Comparison of ENCODE assay signal across 9 cellular contexts in genomic region chr15:48925714-48926223, GRCh38. TPM values are rescaled to one million over a fixed set of nuclear protein-coding genes. Genes with fewer than 3 reads are reported as not detected.
DNase-seq lines count a peak whose midpoint lies in the region; ATAC-seq, FAIRE-seq and TF ChIP-seq lines count a peak whose summit lies in the region.
"Had no signal": no experiment of that assay in that cellular context is flagged by ENCODE, and none has a peak within 500 bp of the region (broad histone marks: within the 10 kb centered on the region; RNA-seq: fewer than 3 reads in every experiment).

No MANE protein-coding gene starts in this region.

- no peaks in the 10 kb centered on the region for H3K9me3 Mint-ChIP-seq in activated CD8-positive, alpha-beta T cell treated with anti-CD3 and anti-CD28 coated beads, Interleukin-2, amount 10 ng/mL, durations not matched to agents 7 days and 5 days (ENCODE audit: insufficient read depth)

- no peaks in the 10 kb centered on the region for H3K27me3 ChIP-seq in BJ (ENCODE audit: control insufficient read depth, insufficient read depth, low read length)
- no peaks in the 10 kb centered on the region for H3K27me3 ChIP-seq in ascending aorta
- no peaks in the 10 kb centered on the region for H3K27me3 ChIP-seq in lower lobe of right lung (ENCODE audit: low read depth)

- POLR2A ChIA-PET in BJ (lab: Charles Lee): no interaction called here
- POLR2A ChIA-PET in activated CD8-positive, alpha-beta T cell treated with anti-CD3 and anti-CD28 coated beads, Interleukin-2, amount 10 ng/mL, durations not matched to agents 7 days and 5 days (lab: Charles Lee): interaction anchor here (1.2 kb wide), 1 partner anchor 47 kb away, joined by 5 read pairs; the partner anchor contains the start of gene EID1

- intact Hi-C loops in ascending aorta (cut with DNase I) (no loop called here), lower lobe of right lung (cut with DNase I) (no loop called here)

- H3K4me1 ChIP-seq in ascending aorta (no peaks in the 10 kb centered on the region), lower lobe of right lung (no peaks in the 10 kb centered on the region)

- FAIRE-seq in HTR-8/SVneo (lab: Jason Lieb, UNC): peak; percentile 91
- FAIRE-seq: frontal cortex had no signal

- peak; percentile 59 for DNase-seq in BJ (ENCODE audit: low read depth)
- peak; percentile 77 for DNase-seq in HTR-8/SVneo (ENCODE audit: insufficient read length, low spot score)
- DNase-seq in activated CD8-positive, alpha-beta T cell treated with anti-CD3 and anti-CD28 coated beads, Interleukin-2, amount 10 ng/mL, durations not matched to agents 7 days and 5 days: no peak
- DNase-seq in iPS-NIHi7 (ENCODE audit: extremely low spot score): peak; percentile 16
- DNase-seq in ascending aorta (ENCODE audit: low spot score in 2 of 2): no peak
- DNase-seq in NCI-H526 (lab: John Stamatoyannopoulos, UW): no peak
- DNase-seq in lower lobe of right lung: no peak

- peak overlapping the region in 1 of 2 donors; percentile 29 for H3K27ac ChIP-seq in ascending aorta
- H3K27ac ChIP-seq in lower lobe of right lung: no peak overlapping the region

- H3K4me3 ChIP-seq in BJ (ENCODE audit: low read depth, low read length): no peak overlapping the region
- H3K4me3 ChIP-seq in ascending aorta: no peak overlapping the region
- no peak overlapping the region for H3K4me3 ChIP-seq in lower lobe of right lung

- peaks cover 32% of the 10 kb centered on the region for H3K4me1 Mint-ChIP-seq in activated CD8-positive, alpha-beta T cell treated with anti-CD3 and anti-CD28 coated beads, Interleukin-2, amount 10 ng/mL, durations not matched to agents 7 days and 5 days (ENCODE audit: low read depth)

- CTCF ChIA-PET in BJ (lab: Yijun Ruan, JAX): interaction anchor here (1.7 kb wide), 1 partner anchor 11 kb away, joined by 5 read pairs; no protein-coding TSS in a partner anchor
- CTCF ChIA-PET in activated CD8-positive, alpha-beta T cell treated with anti-CD3 and anti-CD28 coated beads, Interleukin-2, amount 10 ng/mL, durations not matched to agents 7 days and 5 days (lab: Charles Lee): interaction anchor here (1.0 to 2.1 kb wide), 4 partner anchors 34 to 64 kb away, joined by 3 to 10 read pairs (median 4); no protein-coding TSS in a partner anchor

- no peak overlapping the region for H3K27ac Mint-ChIP-seq in activated CD8-positive, alpha-beta T cell treated with anti-CD3 and anti-CD28 coated beads, Interleukin-2, amount 10 ng/mL, durations not matched to agents 7 days and 5 days

- no peaks in the 10 kb centered on the region for H3K27me3 Mint-ChIP-seq in activated CD8-positive, alpha-beta T cell treated with anti-CD3 and anti-CD28 coated beads, Interleukin-2, amount 10 ng/mL, durations not matched to agents 7 days and 5 days (ENCODE audit: low read depth)

- H3K36me3 Mint-ChIP-seq in activated CD8-positive, alpha-beta T cell treated with anti-CD3 and anti-CD28 coated beads, Interleukin-2, amount 10 ng/mL, durations not matched to agents 7 days and 5 days (ENCODE audit: low read depth): no peaks in the 10 kb centered on the region

- H3K4me3 Mint-ChIP-seq in activated CD8-positive, alpha-beta T cell treated with anti-CD3 and anti-CD28 coated beads, Interleukin-2, amount 10 ng/mL, durations not matched to agents 7 days and 5 days: no peak overlapping the region

- TF ChIP-seq CTCF in BJ (IDR thresholded peaks at IDR 0.05; ENCODE audit: insufficient read depth, low read depth, low read length) (no peak), ascending aorta (IDR thresholded peaks at IDR 0.05) (no peak), lower lobe of right lung (IDR thresholded peaks at IDR 0.05) (no peak)

- H3K36me3 ChIP-seq in BJ (ENCODE audit: control insufficient read depth, insufficient read depth, low read length): no peaks in the 10 kb centered on the region
- no peaks in the 10 kb centered on the region for H3K36me3 ChIP-seq in ascending aorta
- H3K36me3 ChIP-seq in lower lobe of right lung: no peaks in the 10 kb centered on the region

- H3K9me3 ChIP-seq in ascending aorta (no peaks in the 10 kb centered on the region), lower lobe of right lung (no peaks in the 10 kb centered on the region)

- peak; percentile 67 for ATAC-seq in activated CD8-positive, alpha-beta T cell treated with anti-CD3 and anti-CD28 coated beads, Interleukin-2, amount 10 ng/mL, durations not matched to agents 7 days and 5 days
- ATAC-seq in HG02642 (IDR thresholded peaks at IDR 0.05; ENCODE audit: poor library complexity, unreplicated experiment): no peak
- ATAC-seq in lower lobe of right lung: no peak

RNA-seq across cellular contexts. Expression of gene SHC4, which starts 38.0 kb away (rescaled TPM):
- polyA plus RNA-seq in BJ (2011; rRNA removed): 0.74 and 0.86 TPM in 2 replicates
- 0.77 and 1.2 TPM in 2 replicates for polyA minus RNA-seq in BJ (2011; rRNA and poly(A)+ RNA removed)
- under 1 TPM; 0.65 to 0.66 TPM for total RNA-seq in activated CD8-positive, alpha-beta T cell treated with anti-CD3 and anti-CD28 coated beads, Interleukin-2, amount 10 ng/mL, durations not matched to agents 7 days and 5 days
- total RNA-seq in ascending aorta (7.2 TPM), lower lobe of right lung (0.68 TPM)

RNA-seq across cellular contexts. Expression of gene EID1, which starts 47.8 kb away (rescaled TPM):
- polyA plus RNA-seq in BJ (2011; rRNA removed): 165 and 238 TPM in 2 replicates
- polyA minus RNA-seq in BJ (2011; rRNA and poly(A)+ RNA removed): 33.3 and 42.0 TPM in 2 replicates
- total RNA-seq in activated CD8-positive, alpha-beta T cell treated with anti-CD3 and anti-CD28 coated beads, Interleukin-2, amount 10 ng/mL, durations not matched to agents 7 days and 5 days: 10 to 100 TPM; 85.3 to 89.5 TPM
- total RNA-seq in ascending aorta: 247 TPM
- total RNA-seq in lower lobe of right lung: 84.0 TPM

Comparison
In these comparisons a context has a peak if more than half of its experiments do, and no peak if none do; other contexts are left out.
1. DNase-seq: peak in BJ (single experiment), HTR-8/SVneo (single experiment) and iPS-NIHi7 (single experiment); none in activated CD8-positive, alpha-beta T cell treated with anti-CD3 and anti-CD28 coated beads, Interleukin-2, amount 10 ng/mL, durations not matched to agents 7 days and 5 days (single experiment), ascending aorta (0 of 2), NCI-H526 (0 of 2) and lower lobe of right lung (single experiment).